19 cellular contexts compared by ENCODE assay signal in genomic region chr19:35713904-35714440, GRCh38. TPM values are rescaled to one million over a fixed set of nuclear protein-coding genes. Genes with fewer than 3 reads are reported as not detected.
DNase-seq lines count a peak whose midpoint lies in the region; ATAC-seq, FAIRE-seq and TF ChIP-seq lines count a peak whose summit lies in the region.
"Had no signal": no experiment of that assay in that cellular context is flagged by ENCODE, and none has a peak within 500 bp of the region (broad histone marks: within the 10 kb centered on the region; RNA-seq: fewer than 3 reads in every experiment).

No MANE protein-coding gene starts in this region.

- peaks cover 73% of the 10 kb centered on the region for H3K4me1 Mint-ChIP-seq in activated CD4-positive, alpha-beta T cell treated with anti-CD3 and anti-CD28 coated beads, Interleukin-2, amount 10 ng/mL, durations not matched to agents 7 days and 5 days
- H3K4me1 Mint-ChIP-seq in activated CD4-positive, alpha-beta memory T cell treated with anti-CD3 and anti-CD28 coated beads, Interleukin-2, amount 10 ng/mL, durations not matched to agents 7 days and 5 days = peaks cover 69% of the 10 kb centered on the region
- peaks cover 40 to 66% (median 59%) of the 10 kb centered on the region in 4 donors for H3K4me1 Mint-ChIP-seq in naive thymus-derived CD8-positive, alpha-beta T cell

- H3K27me3 Mint-ChIP-seq in activated CD4-positive, alpha-beta T cell treated with anti-CD3 and anti-CD28 coated beads, Interleukin-2, amount 10 ng/mL, durations not matched to agents 7 days and 5 days = no peaks in the 10 kb centered on the region
- no peaks in the 10 kb centered on the region for H3K27me3 Mint-ChIP-seq in activated CD4-positive, alpha-beta memory T cell treated with anti-CD3 and anti-CD28 coated beads, Interleukin-2, amount 10 ng/mL, durations not matched to agents 7 days and 5 days
- no peaks in the 10 kb centered on the region for H3K27me3 Mint-ChIP-seq in naive thymus-derived CD8-positive, alpha-beta T cell

- no peak for DNase-seq in activated CD4-positive, alpha-beta T cell treated with anti-CD3 and anti-CD28 coated beads, Interleukin-2, amount 10 ng/mL, durations not matched to agents 7 days and 5 days
- no peak for DNase-seq in activated CD4-positive, alpha-beta T cell treated with anti-CD3 and anti-CD28 coated beads for 1 hour
- no peak for DNase-seq in GM12891 (ENCODE audit: insufficient read length, low spot score)
- no peak for DNase-seq in activated CD4-positive, alpha-beta memory T cell treated with anti-CD3 and anti-CD28 coated beads, Interleukin-2, amount 10 ng/mL, durations not matched to agents 7 days and 5 days
- no peak for DNase-seq in naive thymus-derived CD8-positive, alpha-beta T cell
- DNase-seq in NCI-H2227 treated with DMSO at 0.1 percent for 48 hours (lab: John Stamatoyannopoulos, UW) = no peak
- DNase-seq in KG1 (lab: John Stamatoyannopoulos, UW) = no peak
- DNase-seq: activated gamma-delta T cell; effector memory CD4-positive, alpha-beta T cell; foreskin melanocyte; mesendoderm; NCI-H187; NCI-H748 treated with DMSO at 0.1 percent for 48 hours; SHP77; small intestine; WERI-Rb-1 had no signal

- no peaks in the 10 kb centered on the region for H3K9me3 Mint-ChIP-seq in activated CD4-positive, alpha-beta T cell treated with anti-CD3 and anti-CD28 coated beads, Interleukin-2, amount 10 ng/mL, durations not matched to agents 7 days and 5 days
- no peaks in the 10 kb centered on the region for H3K9me3 Mint-ChIP-seq in activated CD4-positive, alpha-beta memory T cell treated with anti-CD3 and anti-CD28 coated beads, Interleukin-2, amount 10 ng/mL, durations not matched to agents 7 days and 5 days
- H3K9me3 Mint-ChIP-seq in naive thymus-derived CD8-positive, alpha-beta T cell = no peaks in the 10 kb centered on the region

- FAIRE-seq in GM12891 (lab: Jason Lieb, UNC) = peak; percentile 9
- FAIRE-seq: small intestine had no signal

- peak overlapping the region; percentile 87 for H3K4me3 Mint-ChIP-seq in activated CD4-positive, alpha-beta T cell treated with anti-CD3 and anti-CD28 coated beads, Interleukin-2, amount 10 ng/mL, durations not matched to agents 7 days and 5 days
- H3K4me3 Mint-ChIP-seq in activated CD4-positive, alpha-beta memory T cell treated with anti-CD3 and anti-CD28 coated beads, Interleukin-2, amount 10 ng/mL, durations not matched to agents 7 days and 5 days = peak overlapping the region; percentile 92
- peak overlapping the region; percentile 44 to 81 (median 68) for H3K4me3 Mint-ChIP-seq in naive thymus-derived CD8-positive, alpha-beta T cell

- H3K36me3 Mint-ChIP-seq in activated CD4-positive, alpha-beta T cell treated with anti-CD3 and anti-CD28 coated beads, Interleukin-2, amount 10 ng/mL, durations not matched to agents 7 days and 5 days (ENCODE audit: low read depth) = peaks cover 6% of the 10 kb centered on the region
- H3K36me3 Mint-ChIP-seq in activated CD4-positive, alpha-beta memory T cell treated with anti-CD3 and anti-CD28 coated beads, Interleukin-2, amount 10 ng/mL, durations not matched to agents 7 days and 5 days (ENCODE audit: low read depth) = peaks cover 36% of the 10 kb centered on the region
- H3K36me3 Mint-ChIP-seq in naive thymus-derived CD8-positive, alpha-beta T cell = no peaks in the 10 kb centered on the region

- ATAC-seq in naive thymus-derived CD8-positive, alpha-beta T cell = no peak
- no peak for ATAC-seq in HG03097 (IDR thresholded peaks at IDR 0.05; ENCODE audit: low FRiP score, unreplicated experiment)

- POLR2A ChIA-PET in activated CD4-positive, alpha-beta T cell treated with anti-CD3 and anti-CD28 coated beads, Interleukin-2, amount 10 ng/mL, durations not matched to agents 7 days and 5 days (lab: Charles Lee) = interaction anchor here (0.5 to 4.3 kb wide), 3 partner anchors 12 to 300 kb away, joined by 3 to 31 read pairs (median 3); no protein-coding TSS in a partner anchor
- POLR2A ChIA-PET in activated CD4-positive, alpha-beta memory T cell treated with anti-CD3 and anti-CD28 coated beads, Interleukin-2, amount 10 ng/mL, durations not matched to agents 7 days and 5 days (lab: Charles Lee) = interaction anchor here (1.0 to 6.8 kb wide), 11 partner anchors 7 to 216 kb away, joined by 3 to 160 read pairs (median 14); partner anchors contain the start of genes COX6B1, IGFLR1, LIN37 and PSENEN
- POLR2A ChIA-PET in naive thymus-derived CD8-positive, alpha-beta T cell (lab: Charles Lee) = interaction anchor here (3.3 to 4.9 kb wide), 2 partner anchors 11 to 19 kb away, joined by 13 to 24 read pairs; no protein-coding TSS in a partner anchor

- TF ChIP-seq POLR2A in GM12891 (IDR thresholded peaks at IDR 0.05; ENCODE audit: low read depth, low read length) = no peak

- peak overlapping the region; percentile 99 for H3K27ac Mint-ChIP-seq in activated CD4-positive, alpha-beta T cell treated with anti-CD3 and anti-CD28 coated beads, Interleukin-2, amount 10 ng/mL, durations not matched to agents 7 days and 5 days
- H3K27ac Mint-ChIP-seq in activated CD4-positive, alpha-beta memory T cell treated with anti-CD3 and anti-CD28 coated beads, Interleukin-2, amount 10 ng/mL, durations not matched to agents 7 days and 5 days = peak overlapping the region; percentile 99
- H3K27ac Mint-ChIP-seq in naive thymus-derived CD8-positive, alpha-beta T cell = peak overlapping the region; percentile 29 to 96 (median 86)

- CTCF ChIA-PET in activated CD4-positive, alpha-beta T cell treated with anti-CD3 and anti-CD28 coated beads, Interleukin-2, amount 10 ng/mL, durations not matched to agents 7 days and 5 days (lab: Charles Lee) = interaction anchor here (0.6 to 6.0 kb wide), 8 partner anchors 9 to 217 kb away, joined by 3 to 72 read pairs (median 8); partner anchors contain the start of genes LIN37, PSENEN, U2AF1L4 and ZBTB32
- CTCF ChIA-PET in activated CD4-positive, alpha-beta memory T cell treated with anti-CD3 and anti-CD28 coated beads, Interleukin-2, amount 10 ng/mL, durations not matched to agents 7 days and 5 days (lab: Charles Lee) = interaction anchor here (1.3 to 10.3 kb wide), 5 partner anchors 12 to 34 kb away, joined by 3 to 131 read pairs (median 8); partner anchors contain the start of genes LIN37, PSENEN and U2AF1L4

TF ChIP-seq in GM12891, 5 proteins besides CTCF, POLR2A, EP300 and RAD21:
- TF ChIP-seq POU2F2 (IDR thresholded peaks at IDR 0.05; ENCODE audit: low read depth, low read length) (no peak), PAX5 (IDR thresholded peaks at IDR 0.05; ENCODE audit: insufficient read depth, low read length, severe bottlenecking) (no peak), TAF1 (IDR thresholded peaks at IDR 0.05; ENCODE audit: low read depth, low read length) (no peak), POLR2AphosphoS5 (IDR thresholded peaks at IDR 0.05; ENCODE audit: low read depth, low read length) (no peak), SPI1 (IDR thresholded peaks at IDR 0.05; ENCODE audit: low read depth, low read length) (no peak)

RNA-seq across cellular contexts. Expression of gene KMT2B, which starts 3.8 kb away (rescaled TPM):
- total RNA-seq in activated CD4-positive, alpha-beta T cell treated with anti-CD3 and anti-CD28 coated beads, Interleukin-2, amount 10 ng/mL, durations not matched to agents 7 days and 5 days = 10 to 100 TPM; 65.1 to 67.2 TPM
- polyA plus RNA-seq in GM12891 (2012; ENCODE audit: low read depth, missing spikeins) = 23.7 TPM
- 10 to 100 TPM; 57.3 to 57.5 TPM for total RNA-seq in activated CD4-positive, alpha-beta memory T cell treated with anti-CD3 and anti-CD28 coated beads, Interleukin-2, amount 10 ng/mL, durations not matched to agents 7 days and 5 days
- total RNA-seq in naive thymus-derived CD8-positive, alpha-beta T cell = 10 to 100 TPM; 73.9 to 79.2 TPM
- polyA plus RNA-seq in naive thymus-derived CD8-positive, alpha-beta T cell = 1 to 10 TPM in 1 of 3 donors, under 1 TPM in 2; 0.60 to 2.8 (median 0.83) TPM

RNA-seq across cellular contexts. Expression of gene ZBTB32, which starts 9.6 kb away (rescaled TPM):
- total RNA-seq in activated CD4-positive, alpha-beta T cell treated with anti-CD3 and anti-CD28 coated beads, Interleukin-2, amount 10 ng/mL, durations not matched to agents 7 days and 5 days = 10 to 100 TPM; 15.4 to 17.3 TPM
- 31.2 TPM for polyA plus RNA-seq in GM12891 (2012; ENCODE audit: low read depth, missing spikeins)
- total RNA-seq in activated CD4-positive, alpha-beta memory T cell treated with anti-CD3 and anti-CD28 coated beads, Interleukin-2, amount 10 ng/mL, durations not matched to agents 7 days and 5 days = 10 to 100 TPM; 94.8 to 96.2 TPM
- under 1 TPM; 0.21 to 0.36 TPM for total RNA-seq in naive thymus-derived CD8-positive, alpha-beta T cell
- polyA plus RNA-seq in naive thymus-derived CD8-positive, alpha-beta T cell = under 1 TPM; 0.15 to 0.68 (median 0.43) TPM
- total RNA-seq: osteocyte, temporal lobe had no signal

RNA-seq across cellular contexts. Expression of gene IGFLR1, which starts 28.3 kb away (rescaled TPM):
- total RNA-seq in activated CD4-positive, alpha-beta T cell treated with anti-CD3 and anti-CD28 coated beads, Interleukin-2, amount 10 ng/mL, durations not matched to agents 7 days and 5 days = 10 to 100 TPM; 53.7 to 54.6 TPM
- 39.6 TPM for polyA plus RNA-seq in GM12891 (2012; ENCODE audit: low read depth, missing spikeins)
- total RNA-seq in activated CD4-positive, alpha-beta memory T cell treated with anti-CD3 and anti-CD28 coated beads, Interleukin-2, amount 10 ng/mL, durations not matched to agents 7 days and 5 days = 10 to 100 TPM; 78.9 to 90.5 TPM
- 10 to 100 TPM; 79.8 to 82.5 TPM for total RNA-seq in naive thymus-derived CD8-positive, alpha-beta T cell
- polyA plus RNA-seq in naive thymus-derived CD8-positive, alpha-beta T cell = 10 to 100 TPM; 70.2 to 92.7 (median 92.6) TPM

RNA-seq across cellular contexts. Expression of gene U2AF1L4, which starts 31.2 kb away (rescaled TPM):
- 10 to 100 TPM; 35.0 to 38.1 TPM for total RNA-seq in activated CD4-positive, alpha-beta T cell treated with anti-CD3 and anti-CD28 coated beads, Interleukin-2, amount 10 ng/mL, durations not matched to agents 7 days and 5 days
- polyA plus RNA-seq in GM12891 (2012; ENCODE audit: low read depth, missing spikeins) = 18.8 TPM
- 10 to 100 TPM; 35.5 to 36.2 TPM for total RNA-seq in activated CD4-positive, alpha-beta memory T cell treated with anti-CD3 and anti-CD28 coated beads, Interleukin-2, amount 10 ng/mL, durations not matched to agents 7 days and 5 days
- total RNA-seq in naive thymus-derived CD8-positive, alpha-beta T cell = 10 to 100 TPM; 52.7 to 53.1 TPM
- 10 to 100 TPM; 43.1 to 93.1 (median 76.6) TPM for polyA plus RNA-seq in naive thymus-derived CD8-positive, alpha-beta T cell

RNA-seq across cellular contexts. Expression of gene PSENEN, which starts 31.5 kb away (rescaled TPM):
- total RNA-seq in activated CD4-positive, alpha-beta T cell treated with anti-CD3 and anti-CD28 coated beads, Interleukin-2, amount 10 ng/mL, durations not matched to agents 7 days and 5 days = 10 to 100 TPM; 41.7 to 46.3 TPM
- polyA plus RNA-seq in GM12891 (2012; ENCODE audit: low read depth, missing spikeins) = 31.0 TPM
- total RNA-seq in activated CD4-positive, alpha-beta memory T cell treated with anti-CD3 and anti-CD28 coated beads, Interleukin-2, amount 10 ng/mL, durations not matched to agents 7 days and 5 days = 10 to 100 TPM; 48.1 to 51.3 TPM
- total RNA-seq in naive thymus-derived CD8-positive, alpha-beta T cell = 10 to 100 TPM; 23.0 to 26.2 TPM
- polyA plus RNA-seq in naive thymus-derived CD8-positive, alpha-beta T cell = 10 to 100 TPM; 68.7 to 76.5 (median 71.2) TPM

Comparison
In these comparisons a context has a peak if more than half of its experiments do, and no peak if none do; other contexts are left out.
1. RNA of gene ZBTB32, which starts 9.6 kb away (total RNA-seq): 94.8 to 96.2 TPM in activated CD4-positive, alpha-beta memory T cell treated with anti-CD3 and anti-CD28 coated beads, Interleukin-2, amount 10 ng/mL, durations not matched to agents 7 days and 5 days and 15.4 to 17.3 TPM in activated CD4-positive, alpha-beta T cell treated with anti-CD3 and anti-CD28 coated beads, Interleukin-2, amount 10 ng/mL, durations not matched to agents 7 days and 5 days; 0.21 to 0.36 TPM in naive thymus-derived CD8-positive, alpha-beta T cell; every median in the first group is over 10 times any median in the second.
2. Peak in every context shown above with its lines, with median percentiles within 50 percentile points of each other: H3K27ac Mint-ChIP-seq and H3K4me3 Mint-ChIP-seq.